Comparison of ENCODE assay signal across 11 cellular contexts in genomic region chr6:38110407-38111025, GRCh38.
DNase-seq lines count a peak whose midpoint lies in the region; ATAC-seq lines count a peak whose summit lies in the region.
"Had no signal": no experiment of that assay in that cellular context is flagged by ENCODE, and none has a peak within 500 bp of the region (broad histone marks: within the 10 kb centered on the region; RNA-seq: fewer than 3 reads in every experiment).

No MANE protein-coding gene starts in this region.

- H3K18ac ChIP-seq in neuronal stem cell (ENCODE audit: low read length) = no peak overlapping the region

- no peak overlapping the region for H3K4ac ChIP-seq in neuronal stem cell (ENCODE audit: low read length)

- H2BK15ac ChIP-seq in neuronal stem cell (ENCODE audit: low read length) = no peak overlapping the region

- H3K4me3 ChIP-seq in right cardiac atrium (ENCODE audit: low read length) = no peak overlapping the region
- H3K4me3 ChIP-seq in neuronal stem cell (ENCODE audit: low read length in 2 of 2) = no peak overlapping the region

- no peak overlapping the region for H4K91ac ChIP-seq in neuronal stem cell (ENCODE audit: low read depth, low read length, poor library complexity)

- DNase-seq in AG08395 (ENCODE audit: low spot score) (peak; percentile 15), HuH-7 (ENCODE audit: low spot score) (peak; percentile 10), NCI-H82 (lab: John Stamatoyannopoulos, UW) (peak; percentile 84), right cardiac atrium (peak; percentile 22 to 63 (median 56)), neuronal stem cell (ENCODE audit: low spot score) (no peak)
- DNase-seq: activated CD4-positive, alpha-beta T cell treated with anti-CD3 and anti-CD28 coated beads, Interleukin-2, amount 10 ng/mL, durations not matched to agents 24 days and 14 days had no signal

- H3K9me3 ChIP-seq in right cardiac atrium (ENCODE audit: control insufficient read depth, low read length) (no peaks in the 10 kb centered on the region), neuronal stem cell (replicated peaks in 1 of 2; ENCODE audit: control insufficient read depth in 2 of 2, insufficient read depth in 1 of 2, low read depth in 1 of 2, low read length in 2 of 2) (no peaks in the 10 kb centered on the region)

- no peak overlapping the region for H2BK120ac ChIP-seq in neuronal stem cell (ENCODE audit: low read depth, low read length)

- H4K8ac ChIP-seq in neuronal stem cell (ENCODE audit: low read depth, low read length) = no peak overlapping the region

- H3K4me2 ChIP-seq in neuronal stem cell (ENCODE audit: insufficient read depth, low read length, poor library complexity, severe bottlenecking) = no peak overlapping the region
- H3K4me2 ChIP-seq: KMS-11 had no signal

- H2AK5ac ChIP-seq in neuronal stem cell (ENCODE audit: low read depth, low read length) = no peak overlapping the region

- no peaks in the 10 kb centered on the region for H3K79me1 ChIP-seq in neuronal stem cell (ENCODE audit: low read depth, low read length)

- intact Hi-C loops in right cardiac atrium (cut with DNase I) = no loop called here

- H3K36me3 ChIP-seq in neuronal stem cell (replicated peaks in 1 of 2; ENCODE audit: control insufficient read depth in 2 of 2, insufficient read depth in 2 of 2, low read length in 2 of 2) = peaks cover 4 to 7% of the 10 kb centered on the region in 2 donors

- H3K27me3 ChIP-seq in right cardiac atrium (ENCODE audit: control insufficient read depth, insufficient read depth) (no peaks in the 10 kb centered on the region), neuronal stem cell (ENCODE audit: control insufficient read depth in 3 of 3, insufficient read depth in 3 of 3, low read depth in 1 of 3, low read length in 3 of 3) (no peaks in the 10 kb centered on the region)

- no peak overlapping the region for H3K14ac ChIP-seq in neuronal stem cell (ENCODE audit: low read length)

- H3K4me1 ChIP-seq in right cardiac atrium (ENCODE audit: control insufficient read depth, insufficient read depth, low read length) (peaks cover 5% of the 10 kb centered on the region), neuronal stem cell (ENCODE audit: control insufficient read depth in 2 of 2, insufficient read depth in 1 of 2, low read depth in 1 of 2, low read length in 2 of 2) (peaks cover 3 to 5% of the 10 kb centered on the region in 2 donors)

- H2BK5ac ChIP-seq in neuronal stem cell (ENCODE audit: low read length) = no peak overlapping the region

- no peak overlapping the region for H3K23ac ChIP-seq in neuronal stem cell (ENCODE audit: low read depth, low read length, poor library complexity)

- no peak overlapping the region for H3K27ac ChIP-seq in right cardiac atrium (ENCODE audit: low read length)
- no peak overlapping the region for H3K27ac ChIP-seq in neuronal stem cell (replicated peaks; ENCODE audit: low read length)
- H3K27ac ChIP-seq: C4-2B, KMS-11 had no signal

- H3K9ac ChIP-seq in neuronal stem cell (ENCODE audit: low read depth, low read length, poor library complexity) = no peak overlapping the region
- H3K9ac ChIP-seq: KMS-11 had no signal

- no peak overlapping the region for H2BK12ac ChIP-seq in neuronal stem cell (ENCODE audit: low read length)

- no peak overlapping the region for H2AFZ ChIP-seq in neuronal stem cell (ENCODE audit: low read length)

- WGBS in right cardiac atrium = 54% methylated on average over 9 of the region's 9 CpGs
- no CpG with 5 or more reads among the region's 9 CpGs for WGBS in neuronal stem cell (ENCODE audit: extremely low coverage in 2 of 2, insufficient read length in 2 of 2, insufficient replicate concordance in 1 of 2), 2 donors

- ATAC-seq in right cardiac atrium (peak; percentile 77 to 82), HG03442 (IDR thresholded peaks at IDR 0.05; ENCODE audit: unreplicated experiment) (no peak), GM21526 (IDR thresholded peaks at IDR 0.05; ENCODE audit: low FRiP score, unreplicated experiment) (no peak), HG03565 (IDR thresholded peaks at IDR 0.05; ENCODE audit: unreplicated experiment) (no peak)

Comparison
In these comparisons a context has a peak if more than half of its experiments do, and no peak if none do; other contexts are left out.
1. ATAC-seq: peak in right cardiac atrium (2 of 2); none in HG03442 (single experiment), GM21526 (single experiment) and HG03565 (single experiment).